In the genomic region with DNA sequence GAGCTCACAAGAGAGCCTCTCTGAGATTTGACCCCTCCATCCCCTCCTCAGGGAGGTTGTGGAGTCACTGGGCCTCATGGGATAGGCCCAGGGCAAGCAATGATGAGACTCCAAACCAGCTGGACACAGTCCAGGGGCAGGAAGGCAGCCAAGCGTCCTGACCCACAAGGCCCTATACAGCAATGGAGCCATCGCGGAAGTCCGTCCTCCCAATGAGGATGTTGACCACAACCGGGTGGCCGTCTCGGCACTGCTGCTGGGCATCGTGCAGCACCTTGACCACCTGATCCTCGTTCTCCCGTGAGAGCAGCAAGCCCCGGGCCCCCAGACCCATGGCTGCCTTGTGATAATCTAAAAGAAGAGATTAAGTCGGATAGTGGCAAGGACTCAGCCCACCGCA, we compare ENCODE assay signal across 11 cellular contexts. TPM values are rescaled to one million over a fixed set of nuclear protein-coding genes. Genes with fewer than 3 reads are reported as not detected.
DNase-seq lines count a peak whose midpoint lies in the region; ATAC-seq and TF ChIP-seq lines count a peak whose summit lies in the region.
"Had no signal": no experiment of that assay in that cellular context is flagged by ENCODE, and none has a peak within 500 bp of the region (broad histone marks: within the 10 kb centered on the region; RNA-seq: fewer than 3 reads in every experiment).

No MANE protein-coding gene starts in this region.

- intact Hi-C loops in A673 (cut with micrococcal nuclease; ENCODE audit: unreplicated experiment) = no loop called here
- intact Hi-C loops in Right ventricle myocardium superior (cut with DNase I) = loop anchor here (10.0 kb wide), 1 partner anchor 140 kb away; no protein-coding TSS in a partner anchor

- TF ChIP-seq POLR2A in suprapubic skin (IDR thresholded peaks at IDR 0.05) = no peak

- peak; percentile 79 for ATAC-seq in Right ventricle myocardium superior (ENCODE audit: poor library complexity)
- ATAC-seq in omental fat pad (ENCODE audit: low FRiP score) = no peak
- ATAC-seq in HG02981 (IDR thresholded peaks at IDR 0.05; ENCODE audit: unreplicated experiment) = no peak

- TF ChIP-seq EP300 in suprapubic skin (IDR thresholded peaks at IDR 0.05) = no peak

- WGBS in suprapubic skin = 90% methylated on average over 4 of the region's 13 CpGs

- H3K36me3 ChIP-seq in A673 (ENCODE audit: insufficient read depth, low read length, poor library complexity, severe bottlenecking) (peaks cover 94% of the 10 kb centered on the region), brain microvascular endothelial cell (replicated peaks) (peaks cover 85% of the 10 kb centered on the region), HAP-1 (replicated peaks) (peaks cover 94% of the 10 kb centered on the region), suprapubic skin (peaks cover 99% of the 10 kb centered on the region)

- POLR2A ChIA-PET in A673 (lab: Charles Lee; ENCODE audit: low non-redundant PET) = interaction anchor here (0.9 kb wide), 1 partner anchor 10 kb away, joined by 4 read pairs; no protein-coding TSS in a partner anchor

- DNase-seq in A673 (ENCODE audit: low spot score) = no peak
- peak; percentile 35 for DNase-seq in brain microvascular endothelial cell
- peak; percentile 94 for DNase-seq in Right ventricle myocardium superior
- peak; percentile 44 for DNase-seq in omental fat pad (ENCODE audit: low spot score)
- DNase-seq in HAP-1 (ENCODE audit: low spot score in 2 of 2) = no peak
- no peak for DNase-seq in suprapubic skin (ENCODE audit: low spot score in 2 of 2)
- no peak for DNase-seq in NCI-H2081 treated with DMSO at 0.1 percent for 48 hours (lab: John Stamatoyannopoulos, UW)
- DNase-seq: 8988T, mesendoderm, NCI-H187 had no signal

- no peak overlapping the region for H3K27ac ChIP-seq in A673 (ENCODE audit: low read depth, low read length, poor library complexity, severe bottlenecking)
- H3K27ac ChIP-seq in brain microvascular endothelial cell = no peak overlapping the region
- no peak overlapping the region for H3K27ac ChIP-seq in suprapubic skin

- BruUV-seq in A673 (replicated peaks; lab: Mats Ljungman, UMichigan) = TSS peak; percentile 32

- no peak overlapping the region for H3K4me3 ChIP-seq in A673 (ENCODE audit: low read depth, low read length, poor library complexity, severe bottlenecking)
- H3K4me3 ChIP-seq in brain microvascular endothelial cell (ENCODE audit: low read depth, low read length) = no peak overlapping the region
- no peak overlapping the region for H3K4me3 ChIP-seq in HAP-1
- no peak overlapping the region for H3K4me3 ChIP-seq in suprapubic skin

- H3K27me3 ChIP-seq in A673 (replicated peaks; ENCODE audit: insufficient read depth, low read depth, low read length, poor library complexity) (no peaks in the 10 kb centered on the region), brain microvascular endothelial cell (replicated peaks) (no peaks in the 10 kb centered on the region), HAP-1 (ENCODE audit: low read depth) (no peaks in the 10 kb centered on the region), suprapubic skin (no peaks in the 10 kb centered on the region)

- CTCF ChIA-PET in A673 (lab: Charles Lee) = interaction anchor here (0.5 kb wide), 1 partner anchor 23 kb away, joined by 6 read pairs; no protein-coding TSS in a partner anchor

- TF ChIP-seq CTCF in A673 (conservative IDR thresholded peaks at IDR 0.05; ENCODE audit: low read depth, low read length) (no peak), brain microvascular endothelial cell (IDR thresholded peaks at IDR 0.05; ENCODE audit: low read depth, low read length, missing control alignments) (no peak), omental fat pad (IDR thresholded peaks at IDR 0.05) (no peak), suprapubic skin (IDR thresholded peaks at IDR 0.05) (no peak)

- in situ Hi-C loops in brain microvascular endothelial cell (cut with HindIII; ENCODE audit: low pct_ligation_motif_present, low sequenced_read_pairs) (no loop called here), HAP-1 (cut with MboI; ENCODE audit: low sequenced_read_pairs) (no loop called here)

- H3K4me1 ChIP-seq in A673 (ENCODE audit: insufficient read depth, low read length, poor library complexity, severe bottlenecking) (no peaks in the 10 kb centered on the region), HAP-1 (no peaks in the 10 kb centered on the region), suprapubic skin (no peaks in the 10 kb centered on the region)

- no peaks in the 10 kb centered on the region for H3K9me3 ChIP-seq in A673 (ENCODE audit: low read depth, low read length, poor library complexity, severe bottlenecking)
- H3K9me3 ChIP-seq in HAP-1 = no peaks in the 10 kb centered on the region
- H3K9me3 ChIP-seq in suprapubic skin = no peaks in the 10 kb centered on the region

RNA-seq across cellular contexts. Expression of gene SYDE1, which starts 7.9 kb away (rescaled TPM):
- total RNA-seq in A673 (2021) (30.1 and 32.3 TPM in 2 replicates), Right ventricle myocardium superior (15.9 TPM), omental fat pad (10 to 100 TPM; 14.8 to 26.6 (median 21.6) TPM), suprapubic skin (10 to 100 TPM in 1 of 4 donors, 1 to 10 TPM in 3; 3.8 to 17.8 (median 6.8) TPM)

RNA-seq across cellular contexts. Expression of gene OR1I1, which starts 33.1 kb away (rescaled TPM):
- not detected in 2 replicates for total RNA-seq in A673 (2021)
- not detected for total RNA-seq in Right ventricle myocardium superior
- not detected for total RNA-seq in omental fat pad
- total RNA-seq in suprapubic skin = not detected

Comparison
In these comparisons a context has a peak if more than half of its experiments do, and no peak if none do; other contexts are left out.
1. DNase-seq: peak in brain microvascular endothelial cell (single experiment), Right ventricle myocardium superior (single experiment) and omental fat pad (single experiment); none in A673 (single experiment), HAP-1 (0 of 2), suprapubic skin (0 of 2) and NCI-H2081 treated with DMSO at 0.1 percent for 48 hours (single experiment).